Comparison of ENCODE assay signal across 27 cellular contexts in genomic region chr12:10307630-10308029, GRCh38. TPM values are rescaled to one million over a fixed set of nuclear protein-coding genes. Genes with fewer than 3 reads are reported as not detected.
DNase-seq lines count a peak whose midpoint lies in the region; ATAC-seq, FAIRE-seq and TF ChIP-seq lines count a peak whose summit lies in the region.
"Had no signal": no experiment of that assay in that cellular context is flagged by ENCODE, and none has a peak within 500 bp of the region (broad histone marks: within the 10 kb centered on the region; RNA-seq: fewer than 3 reads in every experiment).

TSS of gene KLRD1 (plus strand) at chr12:10307870. CDS start at chr12:10308078, 208 bp downstream.

- TF ChIP-seq POLR2A in prostate gland (IDR thresholded peaks at IDR 0.05): no peak

- no peak for DNase-seq in activated CD8-positive, alpha-beta memory T cell treated with anti-CD3 and anti-CD28 coated beads, Interleukin-2, amount 10 ng/mL, durations not matched to agents 7 days and 5 days
- no peak for DNase-seq in activated CD8-positive, alpha-beta memory T cell treated with anti-CD3 and anti-CD28 coated beads, Interleukin-2, amount 50 U/mL, for 48 hours
- DNase-seq in T-cell (no peak), natural killer cell (no peak), prostate gland (ENCODE audit: low spot score) (no peak), kidney (no peak), NCI-H69 (lab: John Stamatoyannopoulos, UW) (no peak)
- DNase-seq in effector memory CD8-positive, alpha-beta T cell: no peak
- DNase-seq: 8988T; activated CD4-positive, CD25-positive, alpha-beta regulatory T cell; activated naive CD4-positive, alpha-beta T cell treated with Interleukin-2 at 50 U/mL for 16 hours; cerebellar nuclear complex; head of caudate nucleus; Karpas-422; MV-4-11; NCI-H1436 treated with DMSO at 0.1 percent for 48 hours; NCI-H345; stimulated activated naive CD4-positive, alpha-beta T cell treated with Interleukin-2 at 50 U/mL for 16 hours; thyroid gland had no signal

- H3K27ac ChIP-seq in prostate gland (no peak within 1 kb of the TSS), kidney (ENCODE audit: low read depth in 2 of 2, low read length in 2 of 2) (no peak within 1 kb of the TSS)
- H3K27ac ChIP-seq: ascending aorta, epithelial cell of prostate, HL-60, RWPE1, thyroid gland had no signal

- peaks cover 63% of the 10 kb centered on the region for H3K36me3 Mint-ChIP-seq in activated CD8-positive, alpha-beta memory T cell treated with anti-CD3 and anti-CD28 coated beads, Interleukin-2, amount 10 ng/mL, durations not matched to agents 7 days and 5 days
- H3K36me3 Mint-ChIP-seq in T-cell (peaks cover 3% of the 10 kb centered on the region), natural killer cell (peaks cover 24% of the 10 kb centered on the region)
- H3K36me3 Mint-ChIP-seq in effector memory CD8-positive, alpha-beta T cell (ENCODE audit: insufficient read depth): peaks cover 80% of the 10 kb centered on the region

- no peak for FAIRE-seq in kidney (lab: Jason Lieb, UNC)
- FAIRE-seq: GM12891 had no signal

- intact Hi-C loops in natural killer cell (cut with micrococcal nuclease): loop anchor here (2.0 to 10.0 kb wide), 5 partner anchors 60 to 660 kb away; partner anchors contain the start of genes CLEC2B and KLRC1
- intact Hi-C loops in prostate gland (cut with DNase I): no loop called here
- intact Hi-C loops in kidney (cut with DNase I): no loop called here

- H3K4me3 ChIP-seq in prostate gland (no peak within 1 kb of the TSS), kidney (ENCODE audit: low read length in 2 of 2) (no peak within 1 kb of the TSS)
- H3K4me3 ChIP-seq: ascending aorta, thyroid gland had no signal

- WGBS in prostate gland: 82% methylated on average over 1 of the region's 1 CpG

- H3K27ac Mint-ChIP-seq in activated CD8-positive, alpha-beta memory T cell treated with anti-CD3 and anti-CD28 coated beads, Interleukin-2, amount 10 ng/mL, durations not matched to agents 7 days and 5 days: peak within 1 kb of the TSS; percentile 95
- peak within 1 kb of the TSS; percentile 53 to 69 for H3K27ac Mint-ChIP-seq in T-cell
- peak within 1 kb of the TSS; percentile 93 to 94 for H3K27ac Mint-ChIP-seq in effector memory CD8-positive, alpha-beta T cell
- peak within 1 kb of the TSS; percentile 97 to 100 for H3K27ac Mint-ChIP-seq in natural killer cell
- H3K27ac Mint-ChIP-seq: progenitor cell of endocrine pancreas had no signal

- no peak for ATAC-seq in activated CD8-positive, alpha-beta memory T cell treated with anti-CD3 and anti-CD28 coated beads, Interleukin-2, amount 10 ng/mL, durations not matched to agents 7 days and 5 days
- ATAC-seq in T-cell (replicated peaks in 1 of 4): no peak
- ATAC-seq in effector memory CD8-positive, alpha-beta T cell (replicated peaks): peak; percentile 47
- ATAC-seq in natural killer cell: peak; percentile 38 to 67 (median 62)
- ATAC-seq: sciatic nerve had no signal

- H3K36me3 ChIP-seq in prostate gland (no peaks in the 10 kb centered on the region), kidney (ENCODE audit: control insufficient read depth in 1 of 2, insufficient read depth in 2 of 2, low read length in 2 of 2) (no peaks in the 10 kb centered on the region)
- H3K36me3 ChIP-seq: ascending aorta, thyroid gland had no signal

- H3K9me3 ChIP-seq in prostate gland: no peaks in the 10 kb centered on the region
- no peaks in the 10 kb centered on the region for H3K9me3 ChIP-seq in kidney (ENCODE audit: control insufficient read depth in 1 of 2, low read length in 2 of 2)
- H3K9me3 ChIP-seq: ascending aorta, thyroid gland had no signal

- peaks cover 54% of the 10 kb centered on the region for H3K4me1 Mint-ChIP-seq in activated CD8-positive, alpha-beta memory T cell treated with anti-CD3 and anti-CD28 coated beads, Interleukin-2, amount 10 ng/mL, durations not matched to agents 7 days and 5 days
- H3K4me1 Mint-ChIP-seq in T-cell (peaks cover 0 to 20% (median 12%) of the 10 kb centered on the region in 3 donors), natural killer cell (peaks cover 66 to 80% of the 10 kb centered on the region in 2 donors)
- H3K4me1 Mint-ChIP-seq in effector memory CD8-positive, alpha-beta T cell (ENCODE audit: low read depth in 2 of 2): peaks cover 31 to 63% of the 10 kb centered on the region in 2 donors

- H3K9me3 Mint-ChIP-seq in activated CD8-positive, alpha-beta memory T cell treated with anti-CD3 and anti-CD28 coated beads, Interleukin-2, amount 10 ng/mL, durations not matched to agents 7 days and 5 days (ENCODE audit: low read depth): no peaks in the 10 kb centered on the region
- peaks cover 0 to under 1% (median 0%) of the 10 kb centered on the region in 3 donors for H3K9me3 Mint-ChIP-seq in T-cell
- no peaks in the 10 kb centered on the region for H3K9me3 Mint-ChIP-seq in effector memory CD8-positive, alpha-beta T cell
- no peaks in the 10 kb centered on the region for H3K9me3 Mint-ChIP-seq in natural killer cell

- H3K4me3 Mint-ChIP-seq in activated CD8-positive, alpha-beta memory T cell treated with anti-CD3 and anti-CD28 coated beads, Interleukin-2, amount 10 ng/mL, durations not matched to agents 7 days and 5 days: peak within 1 kb of the TSS; percentile 83
- peak within 1 kb of the TSS; percentile 29 to 75 (median 56) for H3K4me3 Mint-ChIP-seq in T-cell
- peak within 1 kb of the TSS; percentile 71 to 78 for H3K4me3 Mint-ChIP-seq in effector memory CD8-positive, alpha-beta T cell
- H3K4me3 Mint-ChIP-seq in natural killer cell: peak within 1 kb of the TSS; percentile 95

- H3K27me3 Mint-ChIP-seq in activated CD8-positive, alpha-beta memory T cell treated with anti-CD3 and anti-CD28 coated beads, Interleukin-2, amount 10 ng/mL, durations not matched to agents 7 days and 5 days: no peaks in the 10 kb centered on the region
- H3K27me3 Mint-ChIP-seq in T-cell (no peaks in the 10 kb centered on the region), natural killer cell (ENCODE audit: low read depth in 2 of 2) (no peaks in the 10 kb centered on the region)
- no peaks in the 10 kb centered on the region for H3K27me3 Mint-ChIP-seq in effector memory CD8-positive, alpha-beta T cell
- H3K27me3 Mint-ChIP-seq: progenitor cell of endocrine pancreas had no signal

- TF ChIP-seq CTCF in natural killer cell (IDR thresholded peaks at IDR 0.05) (no peak), prostate gland (IDR thresholded peaks at IDR 0.05) (no peak), kidney (IDR thresholded peaks at IDR 0.05; ENCODE audit: borderline replicate concordance, extremely low read depth, insufficient read depth) (no peak)

- H3K4me1 ChIP-seq in prostate gland (replicated peaks) (no peaks in the 10 kb centered on the region), kidney (ENCODE audit: control insufficient read depth in 1 of 2, insufficient read depth in 1 of 2, low read depth in 1 of 2, low read length in 2 of 2) (no peaks in the 10 kb centered on the region)
- H3K4me1 ChIP-seq: ascending aorta, thyroid gland had no signal

- no peaks in the 10 kb centered on the region for H3K27me3 ChIP-seq in prostate gland (replicated peaks; ENCODE audit: insufficient read depth)
- H3K27me3 ChIP-seq: ascending aorta, thyroid gland had no signal

- H3K9ac ChIP-seq in kidney (ENCODE audit: low read length in 2 of 2): no peak within 1 kb of the TSS

- POLR2A ChIA-PET in T-cell (lab: Charles Lee): interaction anchor here in 1 of 2 donors (0.6 to 0.7 kb wide), 2 partner anchors 25 to 140 kb away, joined by 3 to 4 read pairs; no protein-coding TSS in a partner anchor

- CTCF ChIA-PET in activated CD8-positive, alpha-beta memory T cell treated with anti-CD3 and anti-CD28 coated beads, Interleukin-2, amount 10 ng/mL, durations not matched to agents 7 days and 5 days (lab: Charles Lee): interaction anchor here (0.9 to 1.3 kb wide), 3 partner anchors 22 to 547 kb away, joined by 3 read pairs; partner anchors contain the start of gene CD69
- CTCF ChIA-PET in T-cell (lab: Charles Lee): interaction anchor here in 1 of 2 donors (0.6 kb wide), 2 partner anchors 15 to 55 kb away, joined by 3 to 4 read pairs; no protein-coding TSS in a partner anchor

RNA-seq across cellular contexts. Expression of gene KLRD1, which starts in this region (rescaled TPM):
- total RNA-seq in activated CD8-positive, alpha-beta memory T cell treated with anti-CD3 and anti-CD28 coated beads, Interleukin-2, amount 10 ng/mL, durations not matched to agents 7 days and 5 days: 10 to 100 TPM; 60.0 to 95.9 TPM
- total RNA-seq in T-cell (10 to 100 TPM in 4 of 5 donors, 1 to 10 TPM in 1; 9.7 to 29.9 (median 24.4) TPM), natural killer cell (100 to 1,000 TPM; 568 to 782 (median 688) TPM), prostate gland (under 1 TPM; 0.32 to 0.40 TPM), kidney (5.5 TPM)
- polyA plus RNA-seq in kidney (ENCODE audit: insufficient read depth, low read depth, low replicate concordance): 0.37 TPM
- total RNA-seq: SK-MEL-5 had no signal

Comparison
In these comparisons a context has a peak if more than half of its experiments do, and no peak if none do; other contexts are left out.
1. RNA of gene KLRD1 (total RNA-seq): 568 to 782 TPM in natural killer cell; 60.0 to 95.9 TPM in activated CD8-positive, alpha-beta memory T cell treated with anti-CD3 and anti-CD28 coated beads, Interleukin-2, amount 10 ng/mL, durations not matched to agents 7 days and 5 days, 9.7 to 29.9 TPM in T-cell, 5.5 TPM in kidney (single experiment) and 0.32 to 0.40 TPM in prostate gland; every median in the first group is over 4 times any median in the second.
2. ATAC-seq: peak in effector memory CD8-positive, alpha-beta T cell (single experiment) and natural killer cell (3 of 3); none in activated CD8-positive, alpha-beta memory T cell treated with anti-CD3 and anti-CD28 coated beads, Interleukin-2, amount 10 ng/mL, durations not matched to agents 7 days and 5 days (single experiment) and T-cell (0 of 4).
3. Peak in every context shown above with its lines, with median percentiles within 50 percentile points of each other: H3K27ac Mint-ChIP-seq and H3K4me3 Mint-ChIP-seq.